ENCODE assay signal across 28 cellular contexts in the genomic region with DNA sequence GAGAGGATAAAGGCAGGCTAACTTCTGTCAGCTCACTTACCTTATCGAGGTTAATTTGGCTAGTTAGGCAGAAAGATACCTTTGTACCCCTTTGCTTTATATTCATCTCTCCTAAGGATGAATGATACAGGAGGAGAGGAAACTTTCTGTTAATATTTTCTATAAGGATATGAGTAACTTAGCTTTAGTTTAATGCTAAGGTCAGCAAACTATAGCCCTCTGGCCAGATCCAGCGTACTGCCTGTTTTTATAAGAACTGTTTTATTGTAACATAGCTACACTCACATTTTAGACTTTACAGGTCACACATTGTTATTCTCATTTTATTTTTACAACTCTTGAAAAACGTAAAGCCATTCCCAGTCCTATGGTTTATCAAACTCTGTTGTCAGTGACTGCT. TPM values are rescaled to one million over a fixed set of nuclear protein-coding genes. Genes with fewer than 3 reads are reported as not detected.
A peak's percentile ranks its signal among the peaks of the same experiment; 100 is the strongest.
DNase-seq lines count a peak whose midpoint lies in the region; ATAC-seq, FAIRE-seq and TF ChIP-seq lines count a peak whose summit lies in the region.
"Had no signal": no experiment of that assay in that cellular context is flagged by ENCODE, and none has a peak within 500 bp of the region (broad histone marks: within the 10 kb centered on the region; RNA-seq: fewer than 3 reads in every experiment).

No MANE protein-coding gene starts in this region.

- no peak for TF ChIP-seq POLR2A in A549 (IDR thresholded peaks at IDR 0.05; ENCODE audit: low read length)

- FAIRE-seq in A549 (lab: Jason Lieb, UNC) = no peak
- FAIRE-seq: GM12878, GM12892, GM18507 had no signal

- no peak overlapping the region for H3K27ac ChIP-seq in A549
- H3K27ac ChIP-seq: 22Rv1, BLaER1 had no signal

- intact Hi-C loops in activated T-helper 1 cell treated with anti-CD3 and anti-CD28 coated beads, Interleukin-12 subunit alpha, Interleukin-12 subunit beta, Interleukin-2, Interleukin-4 antibody, amounts not matched to agents 30 ng/mL and 10 ng/mL and 1 ng/mL, durations not matched to agents 14 hours and 24 hours and 36 hours (cut with micrococcal nuclease) = no loop called here

- H3K9me3 Mint-ChIP-seq in activated naive CD4-positive, alpha-beta T cell treated with anti-CD3 and anti-CD28 coated beads, Interleukin-2, amount 50 U/mL, for 24 hours = no peaks in the 10 kb centered on the region
- no peaks in the 10 kb centered on the region for H3K9me3 Mint-ChIP-seq in activated T-helper 1 cell treated with anti-CD3 and anti-CD28 coated beads, Interleukin-12 subunit alpha, Interleukin-12 subunit beta, Interleukin-2, Interleukin-4 antibody, amounts not matched to agents 30 ng/mL and 10 ng/mL and 1 ng/mL, durations not matched to agents 14 hours and 24 hours and 36 hours
- H3K9me3 Mint-ChIP-seq in chondrocyte (ENCODE audit: low read depth) = no peaks in the 10 kb centered on the region
- H3K9me3 Mint-ChIP-seq: CD14-positive monocyte; CD4-positive, alpha-beta memory T cell; CD4-positive, CD25-positive, alpha-beta regulatory T cell; CD8-positive, alpha-beta memory T cell had no signal

- no peaks in the 10 kb centered on the region for H3K27me3 Mint-ChIP-seq in activated naive CD4-positive, alpha-beta T cell treated with anti-CD3 and anti-CD28 coated beads, Interleukin-2, amount 50 U/mL, for 24 hours
- H3K27me3 Mint-ChIP-seq in activated T-helper 1 cell treated with anti-CD3 and anti-CD28 coated beads, Interleukin-12 subunit alpha, Interleukin-12 subunit beta, Interleukin-2, Interleukin-4 antibody, amounts not matched to agents 30 ng/mL and 10 ng/mL and 1 ng/mL, durations not matched to agents 14 hours and 24 hours and 36 hours (ENCODE audit: insufficient read depth) = no peaks in the 10 kb centered on the region
- no peaks in the 10 kb centered on the region for H3K27me3 Mint-ChIP-seq in chondrocyte (ENCODE audit: low read depth)
- H3K27me3 Mint-ChIP-seq: CD4-positive, alpha-beta memory T cell; CD4-positive, CD25-positive, alpha-beta regulatory T cell; CD8-positive, alpha-beta memory T cell had no signal

- WGBS in A549 (ENCODE audit: missing lambda C conversion rate) = 93% methylated on average over 3 of the region's 3 CpGs

- CTCF ChIA-PET in A549 (lab: Yijun Ruan, JAX) = interaction anchor here (1.1 to 1.4 kb wide), 2 partner anchors 10 to 257 kb away, joined by 3 to 4 read pairs; no protein-coding TSS in a partner anchor

- ATAC-seq in A549 (no peak), GM21360 (IDR thresholded peaks at IDR 0.05; ENCODE audit: unreplicated experiment) (no peak)
- ATAC-seq: GM12878 had no signal

- H3K27ac Mint-ChIP-seq in activated naive CD4-positive, alpha-beta T cell treated with anti-CD3 and anti-CD28 coated beads, Interleukin-2, amount 50 U/mL, for 24 hours = peak overlapping the region; percentile 35
- peak overlapping the region; percentile 12 for H3K27ac Mint-ChIP-seq in activated T-helper 1 cell treated with anti-CD3 and anti-CD28 coated beads, Interleukin-12 subunit alpha, Interleukin-12 subunit beta, Interleukin-2, Interleukin-4 antibody, amounts not matched to agents 30 ng/mL and 10 ng/mL and 1 ng/mL, durations not matched to agents 14 hours and 24 hours and 36 hours
- H3K27ac Mint-ChIP-seq in chondrocyte (ENCODE audit: unreplicated experiment) = peak overlapping the region; percentile 70
- H3K27ac Mint-ChIP-seq: CD4-positive, alpha-beta memory T cell had no signal

- no peak for TF ChIP-seq EP300 in A549 (IDR thresholded peaks at IDR 0.05)

- peaks cover 25% of the 10 kb centered on the region for H3K36me3 Mint-ChIP-seq in activated naive CD4-positive, alpha-beta T cell treated with anti-CD3 and anti-CD28 coated beads, Interleukin-2, amount 50 U/mL, for 24 hours
- H3K36me3 Mint-ChIP-seq in activated T-helper 1 cell treated with anti-CD3 and anti-CD28 coated beads, Interleukin-12 subunit alpha, Interleukin-12 subunit beta, Interleukin-2, Interleukin-4 antibody, amounts not matched to agents 30 ng/mL and 10 ng/mL and 1 ng/mL, durations not matched to agents 14 hours and 24 hours and 36 hours (ENCODE audit: low read depth) = peaks cover 75% of the 10 kb centered on the region
- H3K36me3 Mint-ChIP-seq in chondrocyte (ENCODE audit: low read depth) = peaks cover 48% of the 10 kb centered on the region

- peaks cover 12% of the 10 kb centered on the region for H3K4me1 Mint-ChIP-seq in activated naive CD4-positive, alpha-beta T cell treated with anti-CD3 and anti-CD28 coated beads, Interleukin-2, amount 50 U/mL, for 24 hours
- peaks cover 22% of the 10 kb centered on the region for H3K4me1 Mint-ChIP-seq in activated T-helper 1 cell treated with anti-CD3 and anti-CD28 coated beads, Interleukin-12 subunit alpha, Interleukin-12 subunit beta, Interleukin-2, Interleukin-4 antibody, amounts not matched to agents 30 ng/mL and 10 ng/mL and 1 ng/mL, durations not matched to agents 14 hours and 24 hours and 36 hours (ENCODE audit: low read depth)
- H3K4me1 Mint-ChIP-seq in chondrocyte (ENCODE audit: low read depth) = peaks cover 13% of the 10 kb centered on the region
- H3K4me1 Mint-ChIP-seq: CD14-positive monocyte had no signal

- no peak overlapping the region for H3K4me3 ChIP-seq in A549
- H3K4me3 ChIP-seq: BLaER1, GM12878 had no signal

- no peaks in the 10 kb centered on the region for H3K4me1 ChIP-seq in A549
- H3K4me1 ChIP-seq: BLaER1 had no signal

- POLR2A ChIA-PET in A549 (lab: Yijun Ruan, JAX) = no interaction called here

- no peak for TF ChIP-seq RAD21 in A549 (conservative IDR thresholded peaks at IDR 0.05 in 1 of 2, IDR thresholded peaks at IDR 0.05 in 1 of 2)

- no peak overlapping the region for H3K4me2 ChIP-seq in A549
- H3K4me2 ChIP-seq: BLaER1 had no signal

- no peaks in the 10 kb centered on the region for H3K9me3 ChIP-seq in A549
- H3K9me3 ChIP-seq: BE2C, BLaER1 had no signal

- no peak overlapping the region for H3K4me3 Mint-ChIP-seq in activated naive CD4-positive, alpha-beta T cell treated with anti-CD3 and anti-CD28 coated beads, Interleukin-2, amount 50 U/mL, for 24 hours
- H3K4me3 Mint-ChIP-seq in activated T-helper 1 cell treated with anti-CD3 and anti-CD28 coated beads, Interleukin-12 subunit alpha, Interleukin-12 subunit beta, Interleukin-2, Interleukin-4 antibody, amounts not matched to agents 30 ng/mL and 10 ng/mL and 1 ng/mL, durations not matched to agents 14 hours and 24 hours and 36 hours = no peak overlapping the region
- no peak overlapping the region for H3K4me3 Mint-ChIP-seq in chondrocyte (ENCODE audit: unreplicated experiment)
- H3K4me3 Mint-ChIP-seq: CD14-positive monocyte; CD4-positive, alpha-beta memory T cell; CD8-positive, alpha-beta memory T cell had no signal

- no peak for DNase-seq in activated naive CD4-positive, alpha-beta T cell treated with anti-CD3 and anti-CD28 coated beads, Interleukin-2, amount 50 U/mL, for 16 hours
- no peak for DNase-seq in A549 (ENCODE audit: low read depth in 1 of 2, low spot score in 1 of 2)
- no peak for DNase-seq in activated T-helper 1 cell treated with anti-CD3 and anti-CD28 coated beads, Interleukin-12 subunit alpha, Interleukin-12 subunit beta, Interleukin-2, Interleukin-4 antibody, amounts not matched to agents 30 ng/mL and 10 ng/mL and 1 ng/mL, durations not matched to agents 14 hours and 24 hours and 36 hours (ENCODE audit: low spot score)
- no peak for DNase-seq in chondrocyte (ENCODE audit: low spot score)
- DNase-seq in NCI-H2081 (lab: John Stamatoyannopoulos, UW) = no peak
- DNase-seq in GM20000 (ENCODE audit: low spot score) = no peak
- DNase-seq: ACHN; BE2C; C1 segment of cervical spinal cord; CD4-positive, alpha-beta memory T cell; CD4-positive, CD25-positive, alpha-beta regulatory T cell; CD8-positive, alpha-beta memory T cell; COR-L47; DMS 273 treated with DMSO at 0.1 percent for 48 hours; DMS153; DMS53; DMS79; DND-41; EL; GDM1 had no signal

- no peak for TF ChIP-seq CTCF in A549 (IDR thresholded peaks at IDR 0.05)
- no peak for TF ChIP-seq CTCF in chondrocyte (IDR thresholded peaks at IDR 0.05)
- no peak for TF ChIP-seq CTCF in GM20000 (IDR thresholded peaks at IDR 0.05; ENCODE audit: extremely low read depth, missing control alignments)

TF ChIP-seq in A549, 52 proteins besides CTCF, POLR2A, EP300 and RAD21:
- TF ChIP-seq MAFK (IDR thresholded peaks at IDR 0.05; ENCODE audit: partially characterized antibody) = peak; percentile 49
- TF ChIP-seq TP53 (CRISPR knock-in tag; IDR thresholded peaks at IDR 0.05) = no peak

RNA-seq across cellular contexts. Expression of a gene that starts 18.1 kb away (rescaled TPM):
- 222 and 247 TPM in 2 replicates for polyA plus RNA-seq in A549 (2011; rRNA removed)
- 145 and 149 TPM in 2 replicates for polyA plus RNA-seq in A549 (2012; cell fraction: cytosol; rRNA removed)
- polyA plus RNA-seq in A549 (2012; cell fraction: nucleus; rRNA removed) = 150 and 289 TPM in 2 replicates
- polyA plus RNA-seq in A549 (2017; fragmentation: RNase III; extraction: RNeasy Plus Mini Kit Qiagen cat#74134 plus additional on column Dnase treatment) = 194 to 206 TPM (median 205 TPM) in 3 replicates
- 173 and 213 TPM in 2 replicates for polyA minus RNA-seq in A549 (2011; rRNA and poly(A)+ RNA removed)
- total RNA-seq in activated T-helper 1 cell treated with anti-CD3 and anti-CD28 coated beads, Interleukin-12 subunit alpha, Interleukin-12 subunit beta, Interleukin-2, Interleukin-4 antibody, amounts not matched to agents 30 ng/mL and 10 ng/mL and 1 ng/mL, durations not matched to agents 14 hours and 24 hours and 36 hours = 346 and 355 TPM in 2 replicates
- 116 to 167 TPM (median 117 TPM) in 3 replicates for total RNA-seq in chondrocyte

Comparison
In these comparisons a context has a peak if more than half of its experiments do, and no peak if none do; other contexts are left out.
1. H3K27ac Mint-ChIP-seq: peak in every context shown above with its lines; median percentile 70 in chondrocyte; 35 in activated naive CD4-positive, alpha-beta T cell treated with anti-CD3 and anti-CD28 coated beads, Interleukin-2, amount 50 U/mL, for 24 hours; 12 in activated T-helper 1 cell treated with anti-CD3 and anti-CD28 coated beads, Interleukin-12 subunit alpha, Interleukin-12 subunit beta, Interleukin-2, Interleukin-4 antibody, amounts not matched to agents 30 ng/mL and 10 ng/mL and 1 ng/mL, durations not matched to agents 14 hours and 24 hours and 36 hours.